ENCODE assay signal across 13 cellular contexts in the genomic region with DNA sequence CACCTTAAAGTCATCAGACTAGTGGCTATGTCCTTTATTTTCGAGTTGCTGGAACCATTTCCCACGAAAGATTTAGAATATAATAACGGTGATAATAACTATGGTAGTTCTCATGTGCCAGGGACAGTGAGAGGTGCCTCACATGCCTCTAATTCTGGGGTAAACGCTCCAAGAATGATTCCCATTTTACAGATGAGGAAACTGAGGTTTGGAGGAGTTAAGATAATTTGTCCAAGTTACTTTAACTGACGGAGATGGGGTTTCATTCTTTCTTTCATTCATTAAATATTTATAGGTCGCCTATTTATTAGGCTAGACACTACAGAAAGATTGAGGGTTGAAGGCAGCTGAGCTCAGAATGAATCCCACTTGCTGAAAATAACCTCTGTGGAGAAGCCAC. TPM values are rescaled to one million over a fixed set of nuclear protein-coding genes. Genes with fewer than 3 reads are reported as not detected.
DNase-seq lines count a peak whose midpoint lies in the region; ATAC-seq and TF ChIP-seq lines count a peak whose summit lies in the region.
"Had no signal": no experiment of that assay in that cellular context is flagged by ENCODE, and none has a peak within 500 bp of the region (broad histone marks: within the 10 kb centered on the region; RNA-seq: fewer than 3 reads in every experiment).

No MANE protein-coding gene starts in this region.

- no peaks in the 10 kb centered on the region for H3K36me3 ChIP-seq in GM23338 (ENCODE audit: insufficient read depth)
- no peaks in the 10 kb centered on the region for H3K36me3 ChIP-seq in esophagus muscularis mucosa
- H3K36me3 ChIP-seq: Peyer's patch had no signal

- H3K4me1 Mint-ChIP-seq in CD4-positive, alpha-beta T cell (ENCODE audit: low read depth) = peaks cover 72% of the 10 kb centered on the region
- H3K4me1 Mint-ChIP-seq in GM23338 (peaks cover 18% of the 10 kb centered on the region), naive B cell (peaks cover 19 to 32% (median 23%) of the 10 kb centered on the region in 3 donors)
- peaks cover 57% of the 10 kb centered on the region for H3K4me1 Mint-ChIP-seq in activated CD8-positive, alpha-beta T cell treated with anti-CD3 and anti-CD28 coated beads for 36 hours (ENCODE audit: low read depth)

- no peaks in the 10 kb centered on the region for H3K79me2 ChIP-seq in GM23338 (replicated peaks; ENCODE audit: insufficient read depth)

- H3K9me3 Mint-ChIP-seq in CD4-positive, alpha-beta T cell = no peaks in the 10 kb centered on the region
- H3K9me3 Mint-ChIP-seq in GM23338 (no peaks in the 10 kb centered on the region; the same call in 2 of the 3 replicates), naive B cell (no peaks in the 10 kb centered on the region)
- no peaks in the 10 kb centered on the region for H3K9me3 Mint-ChIP-seq in activated CD8-positive, alpha-beta T cell treated with anti-CD3 and anti-CD28 coated beads for 36 hours
- H3K9me3 Mint-ChIP-seq: mesothelial cell of epicardium had no signal

- H3F3A ChIP-seq in GM23338 (replicated peaks; ENCODE audit: low read depth) = no peaks in the 10 kb centered on the region

- H3K4me2 ChIP-seq in GM23338 = no peak overlapping the region

- no peak for TF ChIP-seq POLR2A in esophagus muscularis mucosa (IDR thresholded peaks at IDR 0.05; ENCODE audit: low read depth)

- ATAC-seq in CD4-positive, alpha-beta T cell (ENCODE audit: poor library complexity) = no peak
- no peak for ATAC-seq in GM23338
- no peak for ATAC-seq in activated CD8-positive, alpha-beta T cell treated with anti-CD3 and anti-CD28 coated beads for 36 hours
- no peak for ATAC-seq in naive B cell (ENCODE audit: low read depth in 2 of 2)
- ATAC-seq: right cardiac atrium had no signal

- no peaks in the 10 kb centered on the region for H4K20me1 ChIP-seq in GM23338 (replicated peaks; ENCODE audit: insufficient read depth)

- no peak for DNase-seq in CD4-positive, alpha-beta T cell
- DNase-seq in GM23338 (ENCODE audit: low spot score) = no peak
- no peak for DNase-seq in activated CD8-positive, alpha-beta T cell treated with anti-CD3 and anti-CD28 coated beads for 36 hours
- DNase-seq in naive B cell = no peak
- DNase-seq in NK-92 treated with Interleukin-12 subunit alpha and Interleukin-12 subunit beta, amount 100 ng/mL, for 24 hours (lab: John Stamatoyannopoulos, UW) = no peak
- DNase-seq in esophagus muscularis mucosa (ENCODE audit: extremely low spot score) = no peak
- no peak for DNase-seq in DMS53 (lab: John Stamatoyannopoulos, UW)
- DNase-seq: NCI-H1930, NCI-H524, right cardiac atrium had no signal

- no peaks in the 10 kb centered on the region for H3K36me3 Mint-ChIP-seq in CD4-positive, alpha-beta T cell (ENCODE audit: low read depth)
- H3K36me3 Mint-ChIP-seq in GM23338 (ENCODE audit: low read depth) (no peaks in the 10 kb centered on the region), naive B cell (peaks cover 0 to 5% of the 10 kb centered on the region in 2 donors)
- no peaks in the 10 kb centered on the region for H3K36me3 Mint-ChIP-seq in activated CD8-positive, alpha-beta T cell treated with anti-CD3 and anti-CD28 coated beads for 36 hours (ENCODE audit: low read depth)
- H3K36me3 Mint-ChIP-seq: mesothelial cell of epicardium had no signal

- no peak for TF ChIP-seq CTCF in CD4-positive, alpha-beta T cell (IDR thresholded peaks at IDR 0.05)
- TF ChIP-seq CTCF in GM23338 (conservative IDR thresholded peaks at IDR 0.05; ENCODE audit: low read depth in 2 of 2) (no peak), esophagus muscularis mucosa (IDR thresholded peaks at IDR 0.05) (no peak)
- TF ChIP-seq CTCF in activated CD8-positive, alpha-beta T cell treated with anti-CD3 and anti-CD28 coated beads for 36 hours (IDR thresholded peaks at IDR 0.05) = no peak

- no peaks in the 10 kb centered on the region for H3K9me3 ChIP-seq in CD4-positive, alpha-beta T cell (ENCODE audit: control insufficient read depth, low read length)
- H3K9me3 ChIP-seq in esophagus muscularis mucosa = no peaks in the 10 kb centered on the region
- H3K9me3 ChIP-seq: Peyer's patch had no signal

- no peaks in the 10 kb centered on the region for H3K27me3 Mint-ChIP-seq in CD4-positive, alpha-beta T cell
- H3K27me3 Mint-ChIP-seq in GM23338 (ENCODE audit: insufficient read depth, low read depth, poor library complexity) (peaks cover 4% of the 10 kb centered on the region), naive B cell (no peaks in the 10 kb centered on the region)
- H3K27me3 Mint-ChIP-seq in activated CD8-positive, alpha-beta T cell treated with anti-CD3 and anti-CD28 coated beads for 36 hours = peaks cover 4% of the 10 kb centered on the region

- peak overlapping the region; percentile 87 for H3K27ac Mint-ChIP-seq in CD4-positive, alpha-beta T cell
- H3K27ac Mint-ChIP-seq in GM23338 = no peak overlapping the region
- peak overlapping the region; percentile 39 for H3K27ac Mint-ChIP-seq in activated CD8-positive, alpha-beta T cell treated with anti-CD3 and anti-CD28 coated beads for 36 hours
- H3K27ac Mint-ChIP-seq in naive B cell = peak overlapping the region; percentile 79 to 89 (median 86)
- H3K27ac Mint-ChIP-seq: mesothelial cell of epicardium had no signal

- H3K4me3 ChIP-seq in GM23338 = no peak overlapping the region
- H3K4me3 ChIP-seq in esophagus muscularis mucosa = no peak overlapping the region
- H3K4me3 ChIP-seq: Peyer's patch had no signal

- POLR2A ChIA-PET in CD4-positive, alpha-beta T cell (lab: Charles Lee) = interaction anchor here (0.6 to 5.1 kb wide), 19 partner anchors 8 to 413 kb away, joined by 3 to 69 read pairs (median 3); partner anchors contain the start of genes ERG28, FOS, NEK9 and ZC2HC1C
- POLR2A ChIA-PET in activated CD8-positive, alpha-beta T cell treated with anti-CD3 and anti-CD28 coated beads for 36 hours (lab: Charles Lee) = interaction anchor here (0.5 to 3.9 kb wide), 11 partner anchors 11 to 103 kb away, joined by 3 to 17 read pairs (median 4); no protein-coding TSS in a partner anchor

- CTCF ChIA-PET in CD4-positive, alpha-beta T cell (lab: Charles Lee) = interaction anchor here (1.3 to 4.5 kb wide), 5 partner anchors 9 to 109 kb away, joined by 4 to 28 read pairs (median 7); no protein-coding TSS in a partner anchor
- CTCF ChIA-PET in activated CD8-positive, alpha-beta T cell treated with anti-CD3 and anti-CD28 coated beads for 36 hours (lab: Charles Lee) = interaction anchor here (0.8 to 2.6 kb wide), 8 partner anchors 9 to 313 kb away, joined by 3 to 9 read pairs (median 4); no protein-coding TSS in a partner anchor

- no peaks in the 10 kb centered on the region for H3K27me3 ChIP-seq in CD4-positive, alpha-beta T cell (ENCODE audit: control insufficient read depth, insufficient read depth, low read length)
- H3K27me3 ChIP-seq in GM23338 (ENCODE audit: insufficient read depth) = no peaks in the 10 kb centered on the region
- no peaks in the 10 kb centered on the region for H3K27me3 ChIP-seq in esophagus muscularis mucosa
- H3K27me3 ChIP-seq: Peyer's patch had no signal

- H2AFZ ChIP-seq in GM23338 = peak overlapping the region; percentile 8; the same call in 1 of the 2 replicates

- H3K4me1 ChIP-seq in GM23338 (ENCODE audit: insufficient read depth) = peaks cover 13% of the 10 kb centered on the region; the same call in 1 of the 2 replicates
- peaks cover 0 to 4% (median 3%) of the 10 kb centered on the region in 4 donors for H3K4me1 ChIP-seq in esophagus muscularis mucosa

- no peak for TF ChIP-seq EP300 in esophagus muscularis mucosa (IDR thresholded peaks at IDR 0.05)

- H3K27ac ChIP-seq in CD4-positive, alpha-beta T cell (ENCODE audit: low read depth, low read length) = peak overlapping the region; percentile 69
- no peak overlapping the region for H3K27ac ChIP-seq in GM23338 (ENCODE audit: low read depth)
- no peak overlapping the region for H3K27ac ChIP-seq in esophagus muscularis mucosa (replicated peaks in 1 of 4)
- H3K27ac ChIP-seq: C4-2B had no signal

- intact Hi-C loops in CD4-positive, alpha-beta T cell (cut with DNase I, micrococcal nuclease) = loop anchor here (2.0 to 5.0 kb wide), 2 partner anchors 15 to 91 kb away; no protein-coding TSS in a partner anchor
- intact Hi-C loops in activated CD8-positive, alpha-beta T cell treated with anti-CD3 and anti-CD28 coated beads for 36 hours (cut with micrococcal nuclease) = loop anchor here (5.0 kb wide), 2 partner anchors 34 to 121 kb away; partner anchors contain the start of gene NEK9
- intact Hi-C loops in esophagus muscularis mucosa (cut with DNase I) = no loop called here

- 87% methylated on average over 6 of the region's 6 CpGs for WGBS in esophagus muscularis mucosa

- peak overlapping the region; percentile 74 for H3K4me3 Mint-ChIP-seq in CD4-positive, alpha-beta T cell
- no peak overlapping the region for H3K4me3 Mint-ChIP-seq in GM23338
- peak overlapping the region; percentile 11 for H3K4me3 Mint-ChIP-seq in activated CD8-positive, alpha-beta T cell treated with anti-CD3 and anti-CD28 coated beads for 36 hours
- peak overlapping the region; percentile 52 to 88 (median 76) for H3K4me3 Mint-ChIP-seq in naive B cell
- H3K4me3 Mint-ChIP-seq: mesothelial cell of epicardium had no signal

- H3K9me2 ChIP-seq in GM23338 (ENCODE audit: insufficient read depth) = no peaks in the 10 kb centered on the region

TF ChIP-seq in GM23338, 12 proteins besides CTCF, POLR2A, EP300 and RAD21 (continues in another document):
- no peak for TF ChIP-seq JUNB (IDR thresholded peaks at IDR 0.05; ENCODE audit: unreplicated experiment)

RNA-seq across cellular contexts. Expression of gene FOS, which starts 30.7 kb away (rescaled TPM):
- total RNA-seq in CD4-positive, alpha-beta T cell = 1,000 to 10,000 TPM; 1,565 to 1,685 TPM
- total RNA-seq in GM23338 (2014; rRNA removed; shearing (Covaris generic)) = 39.7 and 47.3 TPM in 2 replicates
- polyA plus RNA-seq in GM23338 (2016; fragmentation: Nextera tagmentation; extraction: Ambion mirVana) = 48.6 and 54.8 TPM in 2 replicates
- total RNA-seq in activated CD8-positive, alpha-beta T cell treated with anti-CD3 and anti-CD28 coated beads for 36 hours = 10 to 100 TPM; 81.8 to 84.6 TPM
- polyA plus RNA-seq in naive B cell (ENCODE audit: low read depth in 6 of 6) = 1,000 to 10,000 TPM in 5 of 6 donors, 100 to 1,000 TPM in 1; 863 to 3,933 (median 2,927) TPM
- total RNA-seq in esophagus muscularis mucosa = 100 to 1,000 TPM in 2 of 4 donors, 10 to 100 TPM in 2; 68.6 to 695 (median 143) TPM
